In the genomic region with DNA sequence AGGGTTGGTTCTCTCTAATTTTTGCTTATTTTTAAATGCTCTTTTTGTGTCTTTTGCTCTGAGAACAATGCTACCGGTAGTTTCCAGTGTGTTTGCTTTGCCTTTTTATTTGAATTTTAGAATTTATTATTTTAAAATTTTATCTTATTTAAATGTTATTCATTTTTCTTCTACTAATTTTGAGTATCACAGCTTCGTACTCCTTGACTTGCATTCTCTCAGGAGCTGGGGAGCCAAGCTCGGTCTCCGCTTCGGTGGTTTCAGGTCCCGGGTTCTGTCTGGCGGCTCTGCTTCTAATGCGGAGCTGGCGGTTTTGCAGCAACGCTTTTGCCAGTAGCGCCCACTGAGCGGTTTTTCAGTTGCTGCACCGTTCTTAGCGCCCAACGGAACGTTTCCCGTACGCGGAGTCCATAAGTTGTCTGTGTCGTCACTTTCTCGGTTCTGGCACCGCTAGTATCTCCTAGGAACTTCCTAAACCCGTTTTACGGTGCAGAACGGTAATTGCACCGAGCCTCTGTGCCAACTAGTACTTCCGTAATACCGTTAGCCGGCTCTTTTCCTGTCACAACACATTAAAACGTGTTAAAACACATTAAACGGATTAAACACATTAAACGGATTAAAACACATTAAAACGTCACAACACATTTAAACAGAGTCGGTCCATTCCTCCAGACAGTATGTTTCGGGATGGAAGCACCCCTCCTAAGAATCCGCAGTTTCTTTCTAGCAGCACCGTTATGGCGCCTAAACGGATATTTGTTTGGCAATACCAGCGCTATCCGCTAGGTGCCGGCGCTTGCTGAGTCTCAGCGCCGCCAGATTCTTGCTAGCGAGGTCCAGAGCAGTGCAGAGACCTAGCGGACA, we compare ENCODE assay signal across 1 cellular context.
A peak's percentile ranks its signal among the peaks of the same experiment; 100 is the strongest.
TF ChIP-seq lines count a peak whose summit lies in the region.

No MANE protein-coding gene starts in this region.

TF ChIP-seq in HepG2, 621 proteins besides CTCF, POLR2A, EP300 and RAD21 (continued from another document and continues in another):
- TF ChIP-seq GZF1 (CRISPR knock-in tag; IDR thresholded peaks at IDR 0.05) (peak; percentile 63; the same call in 1 of the 2 replicates), TSC22D2 (CRISPR knock-in tag; IDR thresholded peaks at IDR 0.05; ENCODE audit: borderline replicate concordance) (0 out of 2 replicates have a peak, but pooled peaks have one; percentile 64), ZNF777 (CRISPR knock-in tag; IDR thresholded peaks at IDR 0.05) (0 out of 2 replicates have a peak, but pooled peaks have one; percentile 56), ZNF557 (CRISPR knock-in tag; IDR thresholded peaks at IDR 0.05) (0 out of 2 replicates have a peak, but pooled peaks have one; percentile 8), XBP1 (CRISPR knock-in tag; IDR thresholded peaks at IDR 0.05) (no peak), CENPT (CRISPR knock-in tag; IDR thresholded peaks at IDR 0.05; ENCODE audit: low read depth) (no peak), IRF2 (CRISPR knock-in tag; IDR thresholded peaks at IDR 0.05) (0 out of 2 replicates have a peak, but pooled peaks have one; percentile 40), YY1 (IDR thresholded peaks at IDR 0.05; ENCODE audit: insufficient read depth, insufficient replicate concordance, low read depth, low read length) (peak; percentile 84), ZNF878 (CRISPR knock-in tag; IDR thresholded peaks at IDR 0.05) (no peak), ELF3 (CRISPR knock-in tag; IDR thresholded peaks at IDR 0.05) (peak; percentile 48; the same call in 1 of the 2 replicates), ZNF747 (CRISPR knock-in tag; IDR thresholded peaks at IDR 0.05; ENCODE audit: borderline replicate concordance) (0 out of 2 replicates have a peak, but pooled peaks have one; percentile 29), ZFY (CRISPR knock-in tag; IDR thresholded peaks at IDR 0.05) (peak; percentile 37; the same call in 1 of the 2 replicates), ZNF343 (CRISPR knock-in tag; IDR thresholded peaks at IDR 0.05) (0 out of 2 replicates have a peak, but pooled peaks have one; percentile 54), ZSCAN30 (CRISPR knock-in tag; IDR thresholded peaks at IDR 0.05) (no peak), PHF20 (CRISPR knock-in tag; IDR thresholded peaks at IDR 0.05) (peak; percentile 54; the same call in 1 of the 2 replicates), NFE2L2 (IDR thresholded peaks at IDR 0.05; ENCODE audit: low read length) (no peak), SOX13 (IDR thresholded peaks at IDR 0.05) (no peak), SOX13 (CRISPR knock-in tag; conservative IDR thresholded peaks at IDR 0.05 in 1 of 2, IDR thresholded peaks at IDR 0.05 in 1 of 2) (peak in 1 of 2 experiments; percentile 27; a peak in 1 of 4 replicates), ZNF558 (CRISPR knock-in tag; IDR thresholded peaks at IDR 0.05; ENCODE audit: borderline replicate concordance) (no peak), GABPA (IDR thresholded peaks at IDR 0.05; ENCODE audit: low read depth, low read length) (0 out of 2 replicates have a peak, but pooled peaks have one; percentile 7), GABPA (CRISPR knock-in tag; IDR thresholded peaks at IDR 0.05; ENCODE audit: low read depth) (peak; percentile 57; the same call in 1 of the 2 replicates), NAIF1 (CRISPR knock-in tag; IDR thresholded peaks at IDR 0.05; ENCODE audit: borderline replicate concordance) (peak; percentile 93), SALL2 (CRISPR knock-in tag; IDR thresholded peaks at IDR 0.05) (peak; percentile 77), SMC3 (IDR thresholded peaks at IDR 0.05; ENCODE audit: low read length) (peak; percentile 9; the same call in 1 of the 2 replicates), ESRRA (CRISPR knock-in tag; IDR thresholded peaks at IDR 0.05; ENCODE audit: low read depth) (0 out of 2 replicates have a peak, but pooled peaks have one; percentile 42), ZNF788 (CRISPR knock-in tag; IDR thresholded peaks at IDR 0.05; ENCODE audit: borderline replicate concordance) (no peak), ZNF432 (CRISPR knock-in tag; IDR thresholded peaks at IDR 0.05; ENCODE audit: borderline replicate concordance) (no peak), TARDBP (CRISPR knock-in tag; IDR thresholded peaks at IDR 0.05) (peak; percentile 64)
- TF ChIP-seq, protein P1, sequence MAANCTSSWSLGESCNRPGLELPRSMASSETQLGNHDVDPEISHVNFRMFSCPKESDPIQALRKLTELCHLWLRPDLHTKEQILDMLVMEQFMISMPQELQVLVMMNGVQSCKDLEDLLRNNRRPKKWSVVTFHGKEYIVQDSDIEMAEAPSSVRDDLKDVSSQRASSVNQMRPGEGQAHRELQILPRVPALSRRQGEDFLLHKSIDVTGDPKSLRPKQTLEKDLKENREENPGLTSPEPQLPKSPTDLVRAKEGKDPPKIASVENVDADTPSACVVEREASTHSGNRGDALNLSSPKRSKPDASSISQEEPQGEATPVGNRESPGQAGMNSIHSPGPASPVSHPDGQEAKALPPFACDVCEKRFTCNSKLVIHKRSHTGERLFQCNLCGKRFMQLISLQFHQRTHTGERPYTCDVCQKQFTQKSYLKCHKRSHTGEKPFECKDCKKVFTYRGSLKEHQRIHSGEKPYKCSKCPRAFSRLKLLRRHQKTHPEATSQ (CRISPR knock-in tag; IDR thresholded peaks at IDR 0.05; ENCODE audit: borderline replicate concordance), result peak; percentile 60; the same call in 1 of the 2 replicates
- TF ChIP-seq, protein P2, sequence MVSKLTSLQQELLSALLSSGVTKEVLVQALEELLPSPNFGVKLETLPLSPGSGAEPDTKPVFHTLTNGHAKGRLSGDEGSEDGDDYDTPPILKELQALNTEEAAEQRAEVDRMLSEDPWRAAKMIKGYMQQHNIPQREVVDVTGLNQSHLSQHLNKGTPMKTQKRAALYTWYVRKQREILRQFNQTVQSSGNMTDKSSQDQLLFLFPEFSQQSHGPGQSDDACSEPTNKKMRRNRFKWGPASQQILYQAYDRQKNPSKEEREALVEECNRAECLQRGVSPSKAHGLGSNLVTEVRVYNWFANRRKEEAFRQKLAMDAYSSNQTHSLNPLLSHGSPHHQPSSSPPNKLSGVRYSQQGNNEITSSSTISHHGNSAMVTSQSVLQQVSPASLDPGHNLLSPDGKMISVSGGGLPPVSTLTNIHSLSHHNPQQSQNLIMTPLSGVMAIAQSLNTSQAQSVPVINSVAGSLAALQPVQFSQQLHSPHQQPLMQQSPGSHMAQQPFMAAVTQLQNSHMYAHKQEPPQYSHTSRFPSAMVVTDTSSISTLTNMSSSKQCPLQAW (CRISPR knock-in tag; IDR thresholded peaks at IDR 0.05), result peak; percentile 64; the same call in 1 of the 2 replicates
- TF ChIP-seq, protein P3, sequence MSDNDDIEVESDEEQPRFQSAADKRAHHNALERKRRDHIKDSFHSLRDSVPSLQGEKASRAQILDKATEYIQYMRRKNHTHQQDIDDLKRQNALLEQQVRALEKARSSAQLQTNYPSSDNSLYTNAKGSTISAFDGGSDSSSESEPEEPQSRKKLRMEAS (IDR thresholded peaks at IDR 0.05), result 0 out of 2 replicates have a peak, but pooled peaks have one; percentile 53
- TF ChIP-seq, protein P4, sequence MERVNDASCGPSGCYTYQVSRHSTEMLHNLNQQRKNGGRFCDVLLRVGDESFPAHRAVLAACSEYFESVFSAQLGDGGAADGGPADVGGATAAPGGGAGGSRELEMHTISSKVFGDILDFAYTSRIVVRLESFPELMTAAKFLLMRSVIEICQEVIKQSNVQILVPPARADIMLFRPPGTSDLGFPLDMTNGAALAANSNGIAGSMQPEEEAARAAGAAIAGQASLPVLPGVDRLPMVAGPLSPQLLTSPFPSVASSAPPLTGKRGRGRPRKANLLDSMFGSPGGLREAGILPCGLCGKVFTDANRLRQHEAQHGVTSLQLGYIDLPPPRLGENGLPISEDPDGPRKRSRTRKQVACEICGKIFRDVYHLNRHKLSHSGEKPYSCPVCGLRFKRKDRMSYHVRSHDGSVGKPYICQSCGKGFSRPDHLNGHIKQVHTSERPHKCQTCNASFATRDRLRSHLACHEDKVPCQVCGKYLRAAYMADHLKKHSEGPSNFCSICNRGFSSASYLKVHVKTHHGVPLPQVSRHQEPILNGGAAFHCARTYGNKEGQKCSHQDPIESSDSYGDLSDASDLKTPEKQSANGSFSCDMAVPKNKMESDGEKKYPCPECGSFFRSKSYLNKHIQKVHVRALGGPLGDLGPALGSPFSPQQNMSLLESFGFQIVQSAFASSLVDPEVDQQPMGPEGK (CRISPR knock-in tag; IDR thresholded peaks at IDR 0.05), result 0 out of 2 replicates have a peak, but pooled peaks have one; percentile 21
- TF ChIP-seq, protein P5, sequence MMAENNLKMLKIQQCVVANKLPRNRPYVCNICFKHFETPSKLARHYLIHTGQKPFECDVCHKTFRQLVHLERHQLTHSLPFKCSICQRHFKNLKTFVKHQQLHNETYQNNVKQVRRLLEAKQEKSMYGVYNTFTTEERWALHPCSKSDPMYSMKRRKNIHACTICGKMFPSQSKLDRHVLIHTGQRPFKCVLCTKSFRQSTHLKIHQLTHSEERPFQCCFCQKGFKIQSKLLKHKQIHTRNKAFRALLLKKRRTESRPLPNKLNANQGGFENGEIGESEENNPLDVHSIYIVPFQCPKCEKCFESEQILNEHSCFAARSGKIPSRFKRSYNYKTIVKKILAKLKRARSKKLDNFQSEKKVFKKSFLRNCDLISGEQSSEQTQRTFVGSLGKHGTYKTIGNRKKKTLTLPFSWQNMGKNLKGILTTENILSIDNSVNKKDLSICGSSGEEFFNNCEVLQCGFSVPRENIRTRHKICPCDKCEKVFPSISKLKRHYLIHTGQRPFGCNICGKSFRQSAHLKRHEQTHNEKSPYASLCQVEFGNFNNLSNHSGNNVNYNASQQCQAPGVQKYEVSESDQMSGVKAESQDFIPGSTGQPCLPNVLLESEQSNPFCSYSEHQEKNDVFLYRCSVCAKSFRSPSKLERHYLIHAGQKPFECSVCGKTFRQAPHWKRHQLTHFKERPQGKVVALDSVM (CRISPR knock-in tag; IDR thresholded peaks at IDR 0.05), result peak; percentile 34; the same call in 1 of the 2 replicates
- TF ChIP-seq, protein P6, sequence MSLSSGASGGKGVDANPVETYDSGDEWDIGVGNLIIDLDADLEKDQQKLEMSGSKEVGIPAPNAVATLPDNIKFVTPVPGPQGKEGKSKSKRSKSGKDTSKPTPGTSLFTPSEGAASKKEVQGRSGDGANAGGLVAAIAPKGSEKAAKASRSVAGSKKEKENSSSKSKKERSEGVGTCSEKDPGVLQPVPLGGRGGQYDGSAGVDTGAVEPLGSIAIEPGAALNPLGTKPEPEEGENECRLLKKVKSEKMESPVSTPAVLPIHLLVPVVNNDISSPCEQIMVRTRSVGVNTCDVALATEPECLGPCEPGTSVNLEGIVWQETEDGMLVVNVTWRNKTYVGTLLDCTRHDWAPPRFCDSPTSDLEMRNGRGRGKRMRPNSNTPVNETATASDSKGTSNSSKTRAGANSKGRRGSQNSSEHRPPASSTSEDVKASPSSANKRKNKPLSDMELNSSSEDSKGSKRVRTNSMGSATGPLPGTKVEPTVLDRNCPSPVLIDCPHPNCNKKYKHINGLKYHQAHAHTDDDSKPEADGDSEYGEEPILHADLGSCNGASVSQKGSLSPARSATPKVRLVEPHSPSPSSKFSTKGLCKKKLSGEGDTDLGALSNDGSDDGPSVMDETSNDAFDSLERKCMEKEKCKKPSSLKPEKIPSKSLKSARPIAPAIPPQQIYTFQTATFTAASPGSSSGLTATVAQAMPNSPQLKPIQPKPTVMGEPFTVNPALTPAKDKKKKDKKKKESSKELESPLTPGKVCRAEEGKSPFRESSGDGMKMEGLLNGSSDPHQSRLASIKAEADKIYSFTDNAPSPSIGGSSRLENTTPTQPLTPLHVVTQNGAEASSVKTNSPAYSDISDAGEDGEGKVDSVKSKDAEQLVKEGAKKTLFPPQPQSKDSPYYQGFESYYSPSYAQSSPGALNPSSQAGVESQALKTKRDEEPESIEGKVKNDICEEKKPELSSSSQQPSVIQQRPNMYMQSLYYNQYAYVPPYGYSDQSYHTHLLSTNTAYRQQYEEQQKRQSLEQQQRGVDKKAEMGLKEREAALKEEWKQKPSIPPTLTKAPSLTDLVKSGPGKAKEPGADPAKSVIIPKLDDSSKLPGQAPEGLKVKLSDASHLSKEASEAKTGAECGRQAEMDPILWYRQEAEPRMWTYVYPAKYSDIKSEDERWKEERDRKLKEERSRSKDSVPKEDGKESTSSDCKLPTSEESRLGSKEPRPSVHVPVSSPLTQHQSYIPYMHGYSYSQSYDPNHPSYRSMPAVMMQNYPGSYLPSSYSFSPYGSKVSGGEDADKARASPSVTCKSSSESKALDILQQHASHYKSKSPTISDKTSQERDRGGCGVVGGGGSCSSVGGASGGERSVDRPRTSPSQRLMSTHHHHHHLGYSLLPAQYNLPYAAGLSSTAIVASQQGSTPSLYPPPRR (CRISPR knock-in tag; IDR thresholded peaks at IDR 0.05; ENCODE audit: borderline replicate concordance), result peak; percentile 41; the same call in 1 of the 2 replicates
- TF ChIP-seq, protein P7, sequence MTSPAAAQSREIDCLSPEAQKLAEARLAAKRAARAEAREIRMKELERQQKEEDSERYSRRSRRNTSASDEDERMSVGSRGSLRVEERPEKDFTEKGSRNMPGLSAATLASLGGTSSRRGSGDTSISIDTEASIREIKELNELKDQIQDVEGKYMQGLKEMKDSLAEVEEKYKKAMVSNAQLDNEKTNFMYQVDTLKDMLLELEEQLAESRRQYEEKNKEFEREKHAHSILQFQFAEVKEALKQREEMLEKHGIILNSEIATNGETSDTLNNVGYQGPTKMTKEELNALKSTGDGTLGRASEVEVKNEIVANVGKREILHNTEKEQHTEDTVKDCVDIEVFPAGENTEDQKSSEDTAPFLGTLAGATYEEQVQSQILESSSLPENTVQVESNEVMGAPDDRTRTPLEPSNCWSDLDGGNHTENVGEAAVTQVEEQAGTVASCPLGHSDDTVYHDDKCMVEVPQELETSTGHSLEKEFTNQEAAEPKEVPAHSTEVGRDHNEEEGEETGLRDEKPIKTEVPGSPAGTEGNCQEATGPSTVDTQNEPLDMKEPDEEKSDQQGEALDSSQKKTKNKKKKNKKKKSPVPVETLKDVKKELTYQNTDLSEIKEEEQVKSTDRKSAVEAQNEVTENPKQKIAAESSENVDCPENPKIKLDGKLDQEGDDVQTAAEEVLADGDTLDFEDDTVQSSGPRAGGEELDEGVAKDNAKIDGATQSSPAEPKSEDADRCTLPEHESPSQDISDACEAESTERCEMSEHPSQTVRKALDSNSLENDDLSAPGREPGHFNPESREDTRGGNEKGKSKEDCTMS (CRISPR knock-in tag; conservative IDR thresholded peaks at IDR 0.05), result no peak
- TF ChIP-seq, protein P8, sequence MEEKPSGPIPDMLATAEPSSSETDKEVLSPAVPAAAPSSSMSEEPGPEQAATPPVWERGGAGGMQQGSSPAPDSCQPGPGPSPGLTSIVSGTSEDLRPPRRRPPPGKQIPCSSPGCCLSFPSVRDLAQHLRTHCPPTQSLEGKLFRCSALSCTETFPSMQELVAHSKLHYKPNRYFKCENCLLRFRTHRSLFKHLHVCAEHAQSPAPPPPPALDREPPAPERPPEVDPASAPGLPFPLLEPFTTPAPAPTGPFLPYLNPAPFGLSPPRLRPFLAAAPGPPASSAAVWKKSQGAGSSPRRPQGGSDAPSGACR (CRISPR knock-in tag; IDR thresholded peaks at IDR 0.05), result 0 out of 2 replicates have a peak, but pooled peaks have one; percentile 47
